In genomic region chr5:65481171-65481575, GRCh38 we compare ENCODE assay signal across 8 cellular contexts. TPM values are rescaled to one million over a fixed set of nuclear protein-coding genes. Genes with fewer than 3 reads are reported as not detected.
DNase-seq lines count a peak whose midpoint lies in the region; ATAC-seq and TF ChIP-seq lines count a peak whose summit lies in the region.

No MANE protein-coding gene starts in this region.

- peak overlapping the region; percentile 48 to 64 for H3K27ac ChIP-seq in aorta (ENCODE audit: low read depth in 1 of 2, low read length in 2 of 2)
- no peak overlapping the region for H3K27ac ChIP-seq in substantia nigra (ENCODE audit: low read depth, low read length, poor library complexity, severe bottlenecking)

- H3K36me3 ChIP-seq in aorta (ENCODE audit: control insufficient read depth in 1 of 2, insufficient read depth in 2 of 2, low read length in 1 of 2) = no peaks in the 10 kb centered on the region

- H3K4me3 ChIP-seq in astrocyte of the cerebellum (ENCODE audit: low read depth, low read length) (peak overlapping the region; percentile 59), aorta (ENCODE audit: low read length in 2 of 2) (peak overlapping the region; percentile 90 to 97)

- DNase-seq in astrocyte of the cerebellum (ENCODE audit: low read depth) (no peak), lung microvascular endothelial cell (ENCODE audit: low read depth in 2 of 2) (peak; percentile 37 to 56), aorta (no peak), omental fat pad (ENCODE audit: low spot score) (no peak), head of caudate nucleus (no peak), substantia nigra (lab: John Stamatoyannopoulos, UW) (no peak)

- no peaks in the 10 kb centered on the region for H3K4me1 ChIP-seq in aorta (ENCODE audit: control insufficient read depth in 1 of 2, insufficient read depth in 2 of 2, low read length in 2 of 2)

- ATAC-seq in GM19023 (IDR thresholded peaks at IDR 0.05; ENCODE audit: unreplicated experiment) = peak; percentile 10
- ATAC-seq in HG03066 (IDR thresholded peaks at IDR 0.05; ENCODE audit: low read depth, unreplicated experiment) = peak; percentile 15
- ATAC-seq in aorta (ENCODE audit: low FRiP score) = no peak
- no peak for ATAC-seq in omental fat pad (ENCODE audit: low FRiP score)

- H3K9me3 ChIP-seq in aorta (ENCODE audit: control insufficient read depth, low read length) = no peaks in the 10 kb centered on the region

- in situ Hi-C loops in astrocyte of the cerebellum (cut with HindIII; ENCODE audit: low sequenced_read_pairs) = loop anchor here (5.0 to 25.0 kb wide), 4 partner anchors 354 to 669 kb away; no protein-coding TSS in a partner anchor

- TF ChIP-seq CTCF in astrocyte of the cerebellum (IDR thresholded peaks at IDR 0.05; ENCODE audit: low read depth, low read length, missing control alignments) (no peak), omental fat pad (IDR thresholded peaks at IDR 0.05) (no peak)

- H3K27me3 ChIP-seq in aorta (ENCODE audit: control insufficient read depth in 1 of 2, insufficient read depth in 2 of 2, low read length in 1 of 2) = no peaks in the 10 kb centered on the region

- intact Hi-C loops in aorta (cut with DNase I) = loop anchor here (2.0 to 10.0 kb wide), 7 partner anchors 114 to 846 kb away; no protein-coding TSS in a partner anchor
- intact Hi-C loops in head of caudate nucleus (cut with DNase I) = loop anchor here (5.0 to 10.0 kb wide), 3 partner anchors 379 to 666 kb away; no protein-coding TSS in a partner anchor

- WGBS in aorta, 2 donors = 0 to 1% methylated on average over 7 of the region's 7 CpGs

RNA-seq across cellular contexts. Expression of gene ADAMTS6, which starts 0.5 kb away (rescaled TPM):
- 30.9 and 52.2 TPM in 2 replicates for total RNA-seq in lung microvascular endothelial cell
- total RNA-seq in aorta = 10 to 100 TPM in 1 of 2 donors, 1 to 10 TPM in 1; 7.1 to 11.5 TPM
- 1 to 10 TPM in 1 of 2 donors, under 1 TPM in 1; 0.31 to 1.5 TPM for polyA plus RNA-seq in aorta
- total RNA-seq in omental fat pad = 1 to 10 TPM; 1.8 to 8.0 (median 3.0) TPM

Comparison
In these comparisons a context has a peak if more than half of its experiments do, and no peak if none do; other contexts are left out.
1. ATAC-seq: peak in GM19023 (single experiment) and HG03066 (single experiment); none in aorta (single experiment) and omental fat pad (single experiment).
2. DNase-seq: peak in lung microvascular endothelial cell (2 of 2); none in astrocyte of the cerebellum (single experiment), aorta (0 of 2), omental fat pad (single experiment), head of caudate nucleus (0 of 42) and substantia nigra (0 of 49).